Comparison of ENCODE assay signal across 1 cellular context in genomic region chr1:109252167-109252892, GRCh38.
TF ChIP-seq lines count a peak whose summit lies in the region.

No MANE protein-coding gene starts in this region.

TF ChIP-seq in SK-N-SH, 30 proteins besides CTCF, POLR2A, EP300 and RAD21 (continued from another document):
- TF ChIP-seq, protein P1, sequence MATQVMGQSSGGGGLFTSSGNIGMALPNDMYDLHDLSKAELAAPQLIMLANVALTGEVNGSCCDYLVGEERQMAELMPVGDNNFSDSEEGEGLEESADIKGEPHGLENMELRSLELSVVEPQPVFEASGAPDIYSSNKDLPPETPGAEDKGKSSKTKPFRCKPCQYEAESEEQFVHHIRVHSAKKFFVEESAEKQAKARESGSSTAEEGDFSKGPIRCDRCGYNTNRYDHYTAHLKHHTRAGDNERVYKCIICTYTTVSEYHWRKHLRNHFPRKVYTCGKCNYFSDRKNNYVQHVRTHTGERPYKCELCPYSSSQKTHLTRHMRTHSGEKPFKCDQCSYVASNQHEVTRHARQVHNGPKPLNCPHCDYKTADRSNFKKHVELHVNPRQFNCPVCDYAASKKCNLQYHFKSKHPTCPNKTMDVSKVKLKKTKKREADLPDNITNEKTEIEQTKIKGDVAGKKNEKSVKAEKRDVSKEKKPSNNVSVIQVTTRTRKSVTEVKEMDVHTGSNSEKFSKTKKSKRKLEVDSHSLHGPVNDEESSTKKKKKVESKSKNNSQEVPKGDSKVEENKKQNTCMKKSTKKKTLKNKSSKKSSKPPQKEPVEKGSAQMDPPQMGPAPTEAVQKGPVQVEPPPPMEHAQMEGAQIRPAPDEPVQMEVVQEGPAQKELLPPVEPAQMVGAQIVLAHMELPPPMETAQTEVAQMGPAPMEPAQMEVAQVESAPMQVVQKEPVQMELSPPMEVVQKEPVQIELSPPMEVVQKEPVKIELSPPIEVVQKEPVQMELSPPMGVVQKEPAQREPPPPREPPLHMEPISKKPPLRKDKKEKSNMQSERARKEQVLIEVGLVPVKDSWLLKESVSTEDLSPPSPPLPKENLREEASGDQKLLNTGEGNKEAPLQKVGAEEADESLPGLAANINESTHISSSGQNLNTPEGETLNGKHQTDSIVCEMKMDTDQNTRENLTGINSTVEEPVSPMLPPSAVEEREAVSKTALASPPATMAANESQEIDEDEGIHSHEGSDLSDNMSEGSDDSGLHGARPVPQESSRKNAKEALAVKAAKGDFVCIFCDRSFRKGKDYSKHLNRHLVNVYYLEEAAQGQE (IDR thresholded peaks at IDR 0.05; ENCODE audit: low read depth, low read length): no peak
- TF ChIP-seq MXI1 (IDR thresholded peaks at IDR 0.05; ENCODE audit: low read depth, low read length) (no peak), JUND (IDR thresholded peaks at IDR 0.05) (no peak), ELF1 (IDR thresholded peaks at IDR 0.05) (no peak), GATA2 (CRISPR knock-in tag; IDR thresholded peaks at IDR 0.05) (no peak), SMC3 (IDR thresholded peaks at IDR 0.05; ENCODE audit: low read depth, low read length) (no peak)
- TF ChIP-seq, protein P2, sequence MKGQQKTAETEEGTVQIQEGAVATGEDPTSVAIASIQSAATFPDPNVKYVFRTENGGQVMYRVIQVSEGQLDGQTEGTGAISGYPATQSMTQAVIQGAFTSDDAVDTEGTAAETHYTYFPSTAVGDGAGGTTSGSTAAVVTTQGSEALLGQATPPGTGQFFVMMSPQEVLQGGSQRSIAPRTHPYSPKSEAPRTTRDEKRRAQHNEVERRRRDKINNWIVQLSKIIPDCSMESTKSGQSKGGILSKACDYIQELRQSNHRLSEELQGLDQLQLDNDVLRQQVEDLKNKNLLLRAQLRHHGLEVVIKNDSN (IDR thresholded peaks at IDR 0.05; ENCODE audit: borderline replicate concordance, low read depth): no peak
- TF ChIP-seq, protein P3, sequence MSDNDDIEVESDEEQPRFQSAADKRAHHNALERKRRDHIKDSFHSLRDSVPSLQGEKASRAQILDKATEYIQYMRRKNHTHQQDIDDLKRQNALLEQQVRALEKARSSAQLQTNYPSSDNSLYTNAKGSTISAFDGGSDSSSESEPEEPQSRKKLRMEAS (IDR thresholded peaks at IDR 0.05; ENCODE audit: low read depth): no peak
TF ChIP-seq in SK-N-SH: peak in this region for 0.
